Comparison of ENCODE assay signal across 8 cellular contexts in genomic region chr17:28744802-28745051, GRCh38. TPM values are rescaled to one million over a fixed set of nuclear protein-coding genes. Genes with fewer than 3 reads are reported as not detected.
DNase-seq lines count a peak whose midpoint lies in the region; ATAC-seq and TF ChIP-seq lines count a peak whose summit lies in the region.

No MANE protein-coding gene starts in this region.

- H3K4me1 ChIP-seq in heart left ventricle, result peaks cover 0 to 62% (median 34%) of the 10 kb centered on the region in 12 donors
- H3K4me1 ChIP-seq in breast epithelium, result peaks cover 10 to 25% of the 10 kb centered on the region in 2 donors
- peaks cover 11% of the 10 kb centered on the region for H3K4me1 ChIP-seq in mesendoderm (ENCODE audit: control insufficient read depth, low read depth, low read length)
- H3K4me1 ChIP-seq in urinary bladder (ENCODE audit: insufficient read depth), result no peaks in the 10 kb centered on the region

- no peak overlapping the region for H2BK15ac ChIP-seq in mesendoderm (replicated peaks; ENCODE audit: low read depth)

- peak overlapping the region; percentile 98 for H3K18ac ChIP-seq in mesendoderm (ENCODE audit: low read length)

- TF ChIP-seq CTCF in heart left ventricle (IDR thresholded peaks at IDR 0.05) (no peak), breast epithelium (IDR thresholded peaks at IDR 0.05) (no peak)

- H3K36me3 ChIP-seq in heart left ventricle, result peaks cover 0 to 20% (median 4%) of the 10 kb centered on the region in 9 donors
- no peaks in the 10 kb centered on the region for H3K36me3 ChIP-seq in breast epithelium
- H3K36me3 ChIP-seq in mesendoderm (ENCODE audit: control insufficient read depth, insufficient read depth, low read length), result peaks cover 26% of the 10 kb centered on the region
- no peaks in the 10 kb centered on the region for H3K36me3 ChIP-seq in urinary bladder (ENCODE audit: insufficient read depth)

- intact Hi-C loops in heart left ventricle (cut with DNase I), result loop anchor here in 2 of 10 donors (2.0 kb wide), 1 partner anchor 16 kb away; the partner anchor contains the start of gene NEK8 (in 2 of the 2)
- intact Hi-C loops in left ventricle myocardium superior (cut with micrococcal nuclease), result no loop called here
- intact Hi-C loops in breast epithelium (cut with DNase I; ENCODE audit: low total_unique reads), result loop anchor here (10.0 kb wide), 1 partner anchor 160 kb away; the partner anchor contains the start of gene DHRS13

- H3K4me3 ChIP-seq in heart left ventricle, result peak overlapping the region; percentile 56 to 89 (median 76)
- peak overlapping the region; percentile 55 to 99 (median 90) for H3K4me3 ChIP-seq in breast epithelium
- peak overlapping the region; percentile 41 for H3K4me3 ChIP-seq in mesendoderm (ENCODE audit: low read length)
- peak overlapping the region; percentile 70 for H3K4me3 ChIP-seq in urinary bladder (ENCODE audit: low read depth, low read length)

- H3K79me2 ChIP-seq in mesendoderm (ENCODE audit: control insufficient read depth, insufficient read depth, low read length), result peaks cover 39% of the 10 kb centered on the region

- H3K4ac ChIP-seq in mesendoderm (ENCODE audit: low read depth, low read length), result peak overlapping the region; percentile 25

- 3 to 26% (median 17%) methylated on average over 11 of the region's 11 CpGs for WGBS in heart left ventricle, 4 donors
- WGBS in mesendoderm (ENCODE audit: extremely low coverage, insufficient coverage, low lambda C conversion rate), result no CpG with 5 or more reads among the region's 11 CpGs
- 6% methylated on average over 11 of the region's 11 CpGs for WGBS in urinary bladder

- peak overlapping the region; percentile 44 for H2BK5ac ChIP-seq in mesendoderm (ENCODE audit: low read length)

- no peak overlapping the region for H4K5ac ChIP-seq in mesendoderm (ENCODE audit: low read length)

- no peak overlapping the region for H4K8ac ChIP-seq in mesendoderm (ENCODE audit: low read depth, low read length)

- H3K27ac ChIP-seq in heart left ventricle, result peak overlapping the region in 11 of 12 donors; percentile 51 to 88 (median 86)
- peak overlapping the region; percentile 99 to 100 for H3K27ac ChIP-seq in breast epithelium
- peak overlapping the region; percentile 83 for H3K27ac ChIP-seq in mesendoderm (ENCODE audit: low read depth, low read length)
- H3K27ac ChIP-seq in urinary bladder (ENCODE audit: low read depth), result peak overlapping the region; percentile 91

- DNase-seq in heart left ventricle, result no peak
- DNase-seq in left ventricle myocardium superior, result no peak
- DNase-seq in breast epithelium (ENCODE audit: low spot score in 2 of 2), result no peak
- no peak for DNase-seq in mesendoderm
- no peak for DNase-seq in stimulated activated CD4-positive, alpha-beta T cell treated with anti-CD3 and anti-CD28 coated beads, Interleukin-4, amount 100 ng/mL, for 1 hour
- DNase-seq in KG1 (lab: John Stamatoyannopoulos, UW), result no peak

- H3K9ac ChIP-seq in mesendoderm (ENCODE audit: low read length), result peak overlapping the region; percentile 91

- H3K4me2 ChIP-seq in mesendoderm (ENCODE audit: low read length), result peak overlapping the region; percentile 70

- TF ChIP-seq POLR2A in heart left ventricle (IDR thresholded peaks at IDR 0.05) (no peak), breast epithelium (IDR thresholded peaks at IDR 0.05) (no peak)

- ATAC-seq in heart left ventricle (no peak), left ventricle myocardium superior (no peak), HG03039 (IDR thresholded peaks at IDR 0.05; ENCODE audit: unreplicated experiment) (no peak)

- H3K27me3 ChIP-seq in heart left ventricle, result no peaks in the 10 kb centered on the region
- H3K27me3 ChIP-seq in breast epithelium, result no peaks in the 10 kb centered on the region
- H3K27me3 ChIP-seq in mesendoderm (ENCODE audit: insufficient read depth, low read length, poor library complexity), result no peaks in the 10 kb centered on the region

- H3K23ac ChIP-seq in mesendoderm (ENCODE audit: low read length), result peak overlapping the region; percentile 54

- peaks cover 23% of the 10 kb centered on the region for H3K79me1 ChIP-seq in mesendoderm (ENCODE audit: low read length)

- H2BK120ac ChIP-seq in mesendoderm (ENCODE audit: low read depth, low read length), result no peak overlapping the region

- H3K9me3 ChIP-seq in heart left ventricle, result no peaks in the 10 kb centered on the region
- no peaks in the 10 kb centered on the region for H3K9me3 ChIP-seq in breast epithelium

- H2AK5ac ChIP-seq in mesendoderm (ENCODE audit: low read length), result no peak overlapping the region

- H3K56ac ChIP-seq in mesendoderm (ENCODE audit: low read length), result peak overlapping the region; percentile 94

RNA-seq across cellular contexts. Expression of gene TRAF4, which starts 0.9 kb away (rescaled TPM):
- total RNA-seq in heart left ventricle (10 to 100 TPM in 1 of 9 donors, 1 to 10 TPM in 8; 1.5 to 11.5 (median 2.7) TPM), left ventricle myocardium superior (4.2 TPM), breast epithelium (10 to 100 TPM; 12.3 to 63.6 (median 48.9) TPM), urinary bladder (14.7 TPM)
- polyA plus RNA-seq in heart left ventricle (1 to 10 TPM; 1.9 to 4.5 TPM), urinary bladder (22.8 TPM)
- polyA plus RNA-seq in mesendoderm (2013, experiment 1 of 2), result 120 TPM
- 122 TPM for polyA plus RNA-seq in mesendoderm (2013, experiment 2 of 2)

RNA-seq across cellular contexts. Expression of gene NEK8, which starts 16.1 kb away (rescaled TPM):
- total RNA-seq in heart left ventricle (1 to 10 TPM in 5 of 9 donors, under 1 TPM in 4; 0.28 to 2.8 (median 1.2) TPM), left ventricle myocardium superior (0.94 TPM), breast epithelium (1 to 10 TPM; 2.9 to 5.3 (median 2.9) TPM), urinary bladder (3.2 TPM)
- polyA plus RNA-seq in heart left ventricle (1 to 10 TPM; 1.0 to 1.1 TPM), urinary bladder (2.1 TPM)
- 6.8 TPM for polyA plus RNA-seq in mesendoderm (2013, experiment 1 of 2)
- polyA plus RNA-seq in mesendoderm (2013, experiment 2 of 2), result 6.5 TPM

RNA-seq across cellular contexts. Expression of gene TLCD1, which starts 18.7 kb away (rescaled TPM):
- total RNA-seq in heart left ventricle, result 1 to 10 TPM in 7 of 9 donors, under 1 TPM in 2; 0.52 to 4.8 (median 1.7) TPM
- 10 to 100 TPM in 1 of 2 donors, 1 to 10 TPM in 1; 2.5 to 11.7 TPM for polyA plus RNA-seq in heart left ventricle
- total RNA-seq in left ventricle myocardium superior, result 2.6 TPM
- total RNA-seq in breast epithelium, result 1 to 10 TPM; 2.4 to 8.3 (median 3.9) TPM
- 44.3 TPM for polyA plus RNA-seq in mesendoderm (2013, experiment 1 of 2)
- 46.0 TPM for polyA plus RNA-seq in mesendoderm (2013, experiment 2 of 2)
- 1.7 TPM for total RNA-seq in urinary bladder
- 5.1 TPM for polyA plus RNA-seq in urinary bladder

RNA-seq across cellular contexts. Expression of gene RPL23A, which starts 24.9 kb away (rescaled TPM):
- total RNA-seq in heart left ventricle (1,000 to 10,000 TPM in 1 of 9 donors, 100 to 1,000 TPM in 8; 255 to 1,006 (median 869) TPM), left ventricle myocardium superior (918 TPM), breast epithelium (100 to 1,000 TPM; 491 to 945 (median 754) TPM), urinary bladder (428 TPM)
- polyA plus RNA-seq in heart left ventricle (1,000 to 10,000 TPM in 1 of 2 donors, 100 to 1,000 TPM in 1; 458 to 1,439 TPM), urinary bladder (1,648 TPM)
- polyA plus RNA-seq in mesendoderm (2013, experiment 1 of 2), result 3,789 TPM
- polyA plus RNA-seq in mesendoderm (2013, experiment 2 of 2), result 3,812 TPM

RNA-seq across cellular contexts. Expression of gene RAB34, which starts 27.1 kb away (rescaled TPM):
- total RNA-seq in heart left ventricle (10 to 100 TPM; 11.5 to 31.7 (median 14.9) TPM), left ventricle myocardium superior (14.8 TPM), breast epithelium (100 to 1,000 TPM; 105 to 129 (median 123) TPM), urinary bladder (63.7 TPM)
- polyA plus RNA-seq in heart left ventricle (10 to 100 TPM; 17.7 to 25.1 TPM), urinary bladder (170 TPM)
- polyA plus RNA-seq in mesendoderm (2013, experiment 1 of 2), result 168 TPM
- polyA plus RNA-seq in mesendoderm (2013, experiment 2 of 2), result 165 TPM
